8 cellular contexts compared by ENCODE assay signal in genomic region chr9:127589955-127590370, GRCh38. TPM values are rescaled to one million over a fixed set of nuclear protein-coding genes. Genes with fewer than 3 reads are reported as not detected.
A peak's percentile ranks its signal among the peaks of the same experiment; 100 is the strongest.
DNase-seq lines count a peak whose midpoint lies in the region; ATAC-seq and TF ChIP-seq lines count a peak whose summit lies in the region.

No MANE protein-coding gene starts in this region.

- 13% methylated on average over 8 of the region's 8 CpGs for WGBS in GM23248 (ENCODE audit: low coverage in 1 of 2, low lambda C conversion rate in 2 of 2, missing lambda C conversion rate in 2 of 2), 2 experiments

- no peaks in the 10 kb centered on the region for H3K9me2 ChIP-seq in GM23248 (ENCODE audit: insufficient read depth)

- H3K27ac Mint-ChIP-seq in activated CD8-positive, alpha-beta T cell treated with anti-CD3 and anti-CD28 coated beads, Interleukin-2, amount 10 ng/mL, durations not matched to agents 7 days and 5 days = no peak overlapping the region
- H3K27ac Mint-ChIP-seq in glutamatergic neuron (ENCODE audit: unreplicated experiment) = no peak overlapping the region

- in situ Hi-C loops in GM23248 (cut with MboI) = loop anchor here (5.0 to 10.0 kb wide), 2 partner anchors 88 to 145 kb away; partner anchors contain the start of gene TOR2A

- peak; percentile 55 for ATAC-seq in activated CD8-positive, alpha-beta T cell treated with anti-CD3 and anti-CD28 coated beads, Interleukin-2, amount 10 ng/mL, durations not matched to agents 7 days and 5 days
- no peak for ATAC-seq in GM18498 (IDR thresholded peaks at IDR 0.05; ENCODE audit: unreplicated experiment)

- H3K4me3 Mint-ChIP-seq in activated CD8-positive, alpha-beta T cell treated with anti-CD3 and anti-CD28 coated beads, Interleukin-2, amount 10 ng/mL, durations not matched to agents 7 days and 5 days = no peak overlapping the region
- peak overlapping the region; percentile 17 for H3K4me3 Mint-ChIP-seq in glutamatergic neuron (ENCODE audit: unreplicated experiment)

- TF ChIP-seq CTCF in BJ (IDR thresholded peaks at IDR 0.05; ENCODE audit: insufficient read depth, low read depth, low read length) = peak; percentile 94
- TF ChIP-seq CTCF in glutamatergic neuron (IDR thresholded peaks at IDR 0.05; ENCODE audit: partially characterized antibody, unreplicated experiment) = peak; percentile 89

- DNase-seq in BJ (ENCODE audit: low read depth) (no peak), GM23248 (peak; percentile 87), NCI-H460 (ENCODE audit: extremely low read depth, low read depth) (peak; percentile 72), glutamatergic neuron (peak; percentile 72), pons (ENCODE audit: low spot score) (peak; percentile 77), T-helper 1 cell (no peak)
- peak; percentile 46 for DNase-seq in activated CD8-positive, alpha-beta T cell treated with anti-CD3 and anti-CD28 coated beads, Interleukin-2, amount 10 ng/mL, durations not matched to agents 7 days and 5 days

- H3K4me2 ChIP-seq in GM23248 (ENCODE audit: unreplicated experiment) = no peak overlapping the region

- H3K4me3 ChIP-seq in BJ (ENCODE audit: low read depth, low read length) (no peak overlapping the region), GM23248 (no peak overlapping the region)

- H3K4me1 ChIP-seq in GM23248 (ENCODE audit: insufficient read depth) = peaks cover 10% of the 10 kb centered on the region

- peaks cover 8% of the 10 kb centered on the region for H3F3A ChIP-seq in GM23248 (ENCODE audit: insufficient read depth)

- H3K36me3 Mint-ChIP-seq in activated CD8-positive, alpha-beta T cell treated with anti-CD3 and anti-CD28 coated beads, Interleukin-2, amount 10 ng/mL, durations not matched to agents 7 days and 5 days (ENCODE audit: low read depth) = no peaks in the 10 kb centered on the region
- H3K36me3 Mint-ChIP-seq in glutamatergic neuron (ENCODE audit: unreplicated experiment) = no peaks in the 10 kb centered on the region

- H3K36me3 ChIP-seq in BJ (ENCODE audit: control insufficient read depth, insufficient read depth, low read length) = peaks cover 2% of the 10 kb centered on the region; the same call in 1 of the 2 replicates
- H3K36me3 ChIP-seq in GM23248 (ENCODE audit: low read depth) = no peaks in the 10 kb centered on the region; the same call in 1 of the 2 replicates

- H4K20me1 ChIP-seq in GM23248 (ENCODE audit: insufficient read depth) = no peaks in the 10 kb centered on the region

- H3K27me3 ChIP-seq in BJ (ENCODE audit: control insufficient read depth, insufficient read depth, low read length) (no peaks in the 10 kb centered on the region), GM23248 (replicated peaks; ENCODE audit: insufficient read depth) (no peaks in the 10 kb centered on the region)

- H3K79me2 ChIP-seq in GM23248 (ENCODE audit: insufficient read depth) = peaks cover 38% of the 10 kb centered on the region

- no peaks in the 10 kb centered on the region for H3K9me3 ChIP-seq in GM23248 (ENCODE audit: low read depth)

- no peaks in the 10 kb centered on the region for H3K9me3 Mint-ChIP-seq in activated CD8-positive, alpha-beta T cell treated with anti-CD3 and anti-CD28 coated beads, Interleukin-2, amount 10 ng/mL, durations not matched to agents 7 days and 5 days (ENCODE audit: insufficient read depth)
- peaks cover 2% of the 10 kb centered on the region for H3K9me3 Mint-ChIP-seq in glutamatergic neuron (ENCODE audit: unreplicated experiment)

- H3K27ac ChIP-seq in GM23248 = peak overlapping the region; percentile 9; the same call in 1 of the 2 replicates

- no peak overlapping the region for H3K9ac ChIP-seq in GM23248

- H3K27me3 Mint-ChIP-seq in activated CD8-positive, alpha-beta T cell treated with anti-CD3 and anti-CD28 coated beads, Interleukin-2, amount 10 ng/mL, durations not matched to agents 7 days and 5 days (ENCODE audit: low read depth) = peaks cover 12% of the 10 kb centered on the region
- H3K27me3 Mint-ChIP-seq in glutamatergic neuron (ENCODE audit: unreplicated experiment) = no peaks in the 10 kb centered on the region

- H2AFZ ChIP-seq in GM23248 = no peak overlapping the region

- H3K4me1 Mint-ChIP-seq in activated CD8-positive, alpha-beta T cell treated with anti-CD3 and anti-CD28 coated beads, Interleukin-2, amount 10 ng/mL, durations not matched to agents 7 days and 5 days (ENCODE audit: low read depth) = peaks cover 18% of the 10 kb centered on the region
- H3K4me1 Mint-ChIP-seq in glutamatergic neuron (ENCODE audit: low read depth, unreplicated experiment) = peaks cover 5% of the 10 kb centered on the region

- POLR2A ChIA-PET in BJ (lab: Charles Lee) = no interaction called here
- POLR2A ChIA-PET in activated CD8-positive, alpha-beta T cell treated with anti-CD3 and anti-CD28 coated beads, Interleukin-2, amount 10 ng/mL, durations not matched to agents 7 days and 5 days (lab: Charles Lee) = no interaction called here

- CTCF ChIA-PET in BJ (lab: Yijun Ruan, JAX) = interaction anchor here (0.7 to 4.6 kb wide), 26 partner anchors 8 to 333 kb away, joined by 3 to 58 read pairs (median 4); partner anchors contain the start of genes CDK9, ENG, STXBP1 and TOR2A
- CTCF ChIA-PET in activated CD8-positive, alpha-beta T cell treated with anti-CD3 and anti-CD28 coated beads, Interleukin-2, amount 10 ng/mL, durations not matched to agents 7 days and 5 days (lab: Charles Lee) = interaction anchor here (0.9 to 3.5 kb wide), 20 partner anchors 9 to 331 kb away, joined by 3 to 51 read pairs (median 4); partner anchors contain the start of gene TOR2A

RNA-seq across cellular contexts. Expression of gene STXBP1, which starts 22.1 kb away (rescaled TPM):
- 16.2 and 18.1 TPM in 2 replicates for polyA plus RNA-seq in BJ (2011; rRNA removed)
- 20.0 and 20.8 TPM in 2 replicates for polyA minus RNA-seq in BJ (2011; rRNA and poly(A)+ RNA removed)
- 28.5 and 61.8 TPM in 2 replicates for total RNA-seq in GM23248 (2014; rRNA removed; shearing (Covaris generic))
- 42.3 and 43.7 TPM in 2 replicates for polyA plus RNA-seq in GM23248 (2016; fragmentation: Nextera tagmentation; extraction: Ambion mirVana)
- 8.4 and 10.2 TPM in 2 replicates for total RNA-seq in NCI-H460 (2014; rRNA removed; shearing (Covaris generic))
- 9.6 and 13.3 TPM in 2 replicates for polyA plus RNA-seq in NCI-H460 (2014; cell fraction: nucleus; rRNA removed)
- total RNA-seq in activated CD8-positive, alpha-beta T cell treated with anti-CD3 and anti-CD28 coated beads, Interleukin-2, amount 10 ng/mL, durations not matched to agents 7 days and 5 days = 10 to 100 TPM; 24.2 to 25.3 TPM
- total RNA-seq in glutamatergic neuron (ENCODE audit: unreplicated experiment) = 402 TPM

Comparison
In these comparisons a context has a peak if more than half of its experiments do, and no peak if none do; other contexts are left out.
1. DNase-seq: peak in GM23248 (single experiment), NCI-H460 (single experiment), activated CD8-positive, alpha-beta T cell treated with anti-CD3 and anti-CD28 coated beads, Interleukin-2, amount 10 ng/mL, durations not matched to agents 7 days and 5 days (single experiment), glutamatergic neuron (single experiment) and pons (single experiment); none in BJ (single experiment) and T-helper 1 cell (0 of 5).